In genomic region chr15:25947336-25948080, GRCh38 we compare ENCODE assay signal across 10 cellular contexts.
DNase-seq lines count a peak whose midpoint lies in the region; ATAC-seq and TF ChIP-seq lines count a peak whose summit lies in the region.
"Had no signal": no experiment of that assay in that cellular context is flagged by ENCODE, and none has a peak within 500 bp of the region (broad histone marks: within the 10 kb centered on the region; RNA-seq: fewer than 3 reads in every experiment).

No MANE protein-coding gene starts in this region.

- no peaks in the 10 kb centered on the region for H3K36me3 ChIP-seq in Panc1 (ENCODE audit: control insufficient read depth, insufficient read depth, low read length)

- intact Hi-C loops in Panc1 (cut with micrococcal nuclease; ENCODE audit: unreplicated experiment) = no loop called here
- intact Hi-C loops in left ventricle myocardium superior (cut with micrococcal nuclease) = no loop called here

- no TSS peak for BruUV-seq in Panc1 (replicated peaks; lab: Mats Ljungman, UMichigan)

- ATAC-seq in Panc1 (no peak), left ventricle myocardium superior (no peak)

- in situ Hi-C loops in Panc1 (cut with HindIII; ENCODE audit: low pct_unique_long_range_greater_than_20kb, low sequenced_read_pairs) = no loop called here

- POLR2A ChIA-PET in Panc1 (lab: Charles Lee) = no interaction called here

- no peaks in the 10 kb centered on the region for H3K27me3 ChIP-seq in Panc1 (ENCODE audit: control insufficient read depth, insufficient read depth, low read length)

- peak; percentile 25 for TF ChIP-seq CTCF in Panc1 (IDR thresholded peaks at IDR 0.05)

- H3K4me1 ChIP-seq in Panc1 (ENCODE audit: control insufficient read depth, insufficient read depth, low read length) = no peaks in the 10 kb centered on the region

- CTCF ChIA-PET in Panc1 (lab: Charles Lee) = no interaction called here

- H3K4me3 ChIP-seq in Panc1 (ENCODE audit: low read depth in 2 of 2, low read length in 2 of 2) = no peak overlapping the region

- no peak overlapping the region for H3K27ac ChIP-seq in Panc1 (ENCODE audit: low read length)

- DNase-seq in COLO829 (ENCODE audit: low spot score) (peak; percentile 45), HT-29 (ENCODE audit: low spot score) (peak; percentile 15), Panc1 (ENCODE audit: low read depth, low spot score) (no peak), left kidney (ENCODE audit: low read depth, low spot score) (peak; percentile 73), iPS-NIHi11 (ENCODE audit: low spot score) (no peak), KG1 (lab: John Stamatoyannopoulos, UW) (no peak), left ventricle myocardium superior (no peak)
- DNase-seq in stimulated activated CD4-positive, alpha-beta T cell treated with anti-CD3 and anti-CD28 coated beads, Interleukin-2, amount 100 ng/mL, for 48 hours = no peak
- DNase-seq: activated naive CD4-positive, alpha-beta T cell treated with Interleukin-2 at 50 U/mL for 16 hours; stimulated activated CD8-positive, alpha-beta memory T cell treated with anti-CD3 and anti-CD28 coated beads, Interleukin-4, amount 100 ng/mL, for 48 hours had no signal

- H3K9me3 ChIP-seq in Panc1 (ENCODE audit: control insufficient read depth, insufficient read depth, low read depth, low read length) = no peaks in the 10 kb centered on the region

Comparison
In these comparisons a context has a peak if more than half of its experiments do, and no peak if none do; other contexts are left out.
1. DNase-seq: peak in COLO829 (single experiment), HT-29 (single experiment) and left kidney (single experiment); none in Panc1 (single experiment), stimulated activated CD4-positive, alpha-beta T cell treated with anti-CD3 and anti-CD28 coated beads, Interleukin-2, amount 100 ng/mL, for 48 hours (0 of 2), iPS-NIHi11 (single experiment), KG1 (single experiment) and left ventricle myocardium superior (single experiment).